8 cellular contexts compared by ENCODE assay signal in genomic region chr1:206734499-206735142, GRCh38. TPM values are rescaled to one million over a fixed set of nuclear protein-coding genes. Genes with fewer than 3 reads are reported as not detected.
DNase-seq lines count a peak whose midpoint lies in the region; ATAC-seq, FAIRE-seq and TF ChIP-seq lines count a peak whose summit lies in the region.

No MANE protein-coding gene starts in this region.

- no peak for FAIRE-seq in RCC 7860 (lab: Jason Lieb, UNC)

- H3K4me3 Mint-ChIP-seq in CD8-positive, alpha-beta T cell: no peak overlapping the region
- H3K4me3 Mint-ChIP-seq in activated naive CD8-positive, alpha-beta T cell treated with anti-CD3 and anti-CD28 coated beads, Interleukin-2, amount 10 ng/mL, durations not matched to agents 7 days and 5 days: no peak overlapping the region

- no peaks in the 10 kb centered on the region for H3K9me3 ChIP-seq in CD8-positive, alpha-beta T cell (ENCODE audit: low read length)
- H3K9me3 ChIP-seq in SU-DHL-6 (ENCODE audit: insufficient read depth, low read length): no peaks in the 10 kb centered on the region
- H3K9me3 ChIP-seq in hepatocyte (ENCODE audit: low read depth): no peaks in the 10 kb centered on the region

- H2AFZ ChIP-seq in SU-DHL-6 (ENCODE audit: low read depth, low read length, severe bottlenecking) (no peak overlapping the region), hepatocyte (no peak overlapping the region)

- H3K79me2 ChIP-seq in SU-DHL-6 (ENCODE audit: insufficient read depth, low read length): no peaks in the 10 kb centered on the region
- no peaks in the 10 kb centered on the region for H3K79me2 ChIP-seq in hepatocyte

- H3K27ac Mint-ChIP-seq in CD8-positive, alpha-beta T cell: peak overlapping the region; percentile 91
- no peak overlapping the region for H3K27ac Mint-ChIP-seq in activated naive CD8-positive, alpha-beta T cell treated with anti-CD3 and anti-CD28 coated beads, Interleukin-2, amount 10 ng/mL, durations not matched to agents 7 days and 5 days

- H3K27me3 Mint-ChIP-seq in CD8-positive, alpha-beta T cell (ENCODE audit: low read depth): no peaks in the 10 kb centered on the region
- H3K27me3 Mint-ChIP-seq in activated naive CD8-positive, alpha-beta T cell treated with anti-CD3 and anti-CD28 coated beads, Interleukin-2, amount 10 ng/mL, durations not matched to agents 7 days and 5 days: no peaks in the 10 kb centered on the region

- H3K9me2 ChIP-seq in SU-DHL-6 (replicated peaks; ENCODE audit: insufficient read depth, low read length): no peaks in the 10 kb centered on the region
- H3K9me2 ChIP-seq in hepatocyte (replicated peaks; ENCODE audit: insufficient read depth): no peaks in the 10 kb centered on the region

- no peak overlapping the region for H3K4me3 ChIP-seq in CD8-positive, alpha-beta T cell (ENCODE audit: low read depth, low read length)
- no peak overlapping the region for H3K4me3 ChIP-seq in SU-DHL-6 (ENCODE audit: insufficient read depth, low read length, poor library complexity, severe bottlenecking)
- no peak overlapping the region for H3K4me3 ChIP-seq in hepatocyte

- H3K27me3 ChIP-seq in CD8-positive, alpha-beta T cell (ENCODE audit: insufficient read depth, low read length): no peaks in the 10 kb centered on the region
- H3K27me3 ChIP-seq in SU-DHL-6 (ENCODE audit: low read length): no peaks in the 10 kb centered on the region
- no peaks in the 10 kb centered on the region for H3K27me3 ChIP-seq in hepatocyte

- no peaks in the 10 kb centered on the region for H3F3A ChIP-seq in SU-DHL-6 (ENCODE audit: insufficient read depth)

- peaks cover 11% of the 10 kb centered on the region for H3K36me3 ChIP-seq in CD8-positive, alpha-beta T cell (ENCODE audit: insufficient read depth, low read length)
- H3K36me3 ChIP-seq in SU-DHL-6 (ENCODE audit: low read length) (no peaks in the 10 kb centered on the region), hepatocyte (replicated peaks; ENCODE audit: insufficient read depth, low read depth) (no peaks in the 10 kb centered on the region)

- WGBS in hepatocyte (ENCODE audit: low lambda C conversion rate, missing lambda C conversion rate): 74% methylated on average over 9 of the region's 9 CpGs

- POLR2A ChIA-PET in CD8-positive, alpha-beta T cell (lab: Charles Lee): interaction anchor here (0.6 to 4.9 kb wide), 20 partner anchors 8 to 248 kb away, joined by 3 to 75 read pairs (median 4); no protein-coding TSS in a partner anchor
- POLR2A ChIA-PET in HEK293T (lab: Yijun Ruan, JAX): interaction anchor here (1.0 kb wide), 1 partner anchor 178 kb away, joined by 3 read pairs; no protein-coding TSS in a partner anchor
- POLR2A ChIA-PET in activated naive CD8-positive, alpha-beta T cell treated with anti-CD3 and anti-CD28 coated beads, Interleukin-2, amount 10 ng/mL, durations not matched to agents 7 days and 5 days (lab: Charles Lee): interaction anchor here (0.7 to 2.2 kb wide), 8 partner anchors 28 to 187 kb away, joined by 3 to 10 read pairs (median 4); partner anchors contain the start of gene FCMR

- DNase-seq in CD8-positive, alpha-beta T cell: peak; percentile 66 to 87 (median 76)
- DNase-seq in HEK293T (ENCODE audit: extremely low spot score) (peak; percentile 76), hepatocyte (ENCODE audit: low spot score) (peak; percentile 66), RCC 7860 (ENCODE audit: low spot score) (no peak), NCI-H2029 treated with DMSO at 0.1 percent for 48 hours (lab: John Stamatoyannopoulos, UW) (no peak)
- peak; percentile 79 for DNase-seq in activated naive CD8-positive, alpha-beta T cell treated with anti-CD3 and anti-CD28 coated beads, Interleukin-2, amount 10 ng/mL, durations not matched to agents 7 days and 5 days
- peak; percentile 84 to 86 for DNase-seq in stimulated activated CD4-positive, alpha-beta T cell treated with anti-CD3 and anti-CD28 coated beads, Interleukin-2, amount 100 ng/mL, for 48 hours

- H3K36me3 Mint-ChIP-seq in CD8-positive, alpha-beta T cell: peaks cover 45% of the 10 kb centered on the region
- peaks cover 14% of the 10 kb centered on the region for H3K36me3 Mint-ChIP-seq in activated naive CD8-positive, alpha-beta T cell treated with anti-CD3 and anti-CD28 coated beads, Interleukin-2, amount 10 ng/mL, durations not matched to agents 7 days and 5 days

- intact Hi-C loops in CD8-positive, alpha-beta T cell (cut with DNase I, micrococcal nuclease): loop anchor here (1.0 to 10.0 kb wide), 7 partner anchors 38 to 320 kb away; partner anchors contain the start of genes IL10 (in 1 of the 2), IL19 (in 1 of the 2), PFKFB2 (in 1 of the 2) and YOD1 (in 1 of the 2)

- CTCF ChIA-PET in CD8-positive, alpha-beta T cell (lab: Charles Lee): interaction anchor here (0.6 to 14.9 kb wide), 66 partner anchors 10 to 260 kb away, joined by 3 to 628 read pairs (median 5); partner anchors contain the start of genes FCMR, IL10, IL19 and IL20
- CTCF ChIA-PET in HEK293T (lab: Yijun Ruan, JAX): interaction anchor here (0.7 to 2.3 kb wide), 11 partner anchors 8 to 248 kb away, joined by 3 to 13 read pairs (median 5); partner anchors contain the start of gene EIF2D

- H3K9ac ChIP-seq in SU-DHL-6 (ENCODE audit: low read length): no peak overlapping the region

- H4K20me1 ChIP-seq in SU-DHL-6 (ENCODE audit: low read depth, low read length): no peaks in the 10 kb centered on the region
- H4K20me1 ChIP-seq in hepatocyte (ENCODE audit: insufficient read depth, poor library complexity, severe bottlenecking): peaks cover under 1% of the 10 kb centered on the region

- TF ChIP-seq CTCF in CD8-positive, alpha-beta T cell (IDR thresholded peaks at IDR 0.05): peak; percentile 90
- TF ChIP-seq CTCF in SU-DHL-6 (IDR thresholded peaks at IDR 0.05; ENCODE audit: insufficient read depth, low read length, poor library complexity, severe bottlenecking) (peak; percentile 59), hepatocyte (IDR thresholded peaks at IDR 0.05; ENCODE audit: poor library complexity) (peak; percentile 58)

- no peaks in the 10 kb centered on the region for H3K9me3 Mint-ChIP-seq in CD8-positive, alpha-beta T cell
- H3K9me3 Mint-ChIP-seq in activated naive CD8-positive, alpha-beta T cell treated with anti-CD3 and anti-CD28 coated beads, Interleukin-2, amount 10 ng/mL, durations not matched to agents 7 days and 5 days: no peaks in the 10 kb centered on the region

- H3K4me1 ChIP-seq in CD8-positive, alpha-beta T cell (ENCODE audit: insufficient read depth, low read length): peaks cover 55% of the 10 kb centered on the region
- no peaks in the 10 kb centered on the region for H3K4me1 ChIP-seq in hepatocyte (ENCODE audit: insufficient read depth)

- peaks cover 55% of the 10 kb centered on the region for H3K4me1 Mint-ChIP-seq in CD8-positive, alpha-beta T cell (ENCODE audit: low read depth)
- peaks cover 46% of the 10 kb centered on the region for H3K4me1 Mint-ChIP-seq in activated naive CD8-positive, alpha-beta T cell treated with anti-CD3 and anti-CD28 coated beads, Interleukin-2, amount 10 ng/mL, durations not matched to agents 7 days and 5 days

- no peak overlapping the region for H3K27ac ChIP-seq in CD8-positive, alpha-beta T cell (ENCODE audit: low read depth, low read length)
- H3K27ac ChIP-seq in SU-DHL-6 (ENCODE audit: low read depth, low read length) (no peak overlapping the region), hepatocyte (no peak overlapping the region)

- ATAC-seq in CD8-positive, alpha-beta T cell: peak; percentile 57
- ATAC-seq in activated naive CD8-positive, alpha-beta T cell treated with anti-CD3 and anti-CD28 coated beads, Interleukin-2, amount 10 ng/mL, durations not matched to agents 7 days and 5 days (ENCODE audit: low read depth): peak; percentile 35

- H3K4me2 ChIP-seq in SU-DHL-6 (ENCODE audit: low read depth, low read length, poor library complexity, severe bottlenecking): no peak overlapping the region
- no peak overlapping the region for H3K4me2 ChIP-seq in hepatocyte

TF ChIP-seq in HEK293T, 16 proteins besides CTCF, POLR2A, EP300 and RAD21:
- TF ChIP-seq FOXM1 (IDR thresholded peaks at IDR 0.05; ENCODE audit: borderline replicate concordance) (no peak), FOXK2 (IDR thresholded peaks at IDR 0.05) (no peak), HDGF (IDR thresholded peaks at IDR 0.05; ENCODE audit: borderline replicate concordance) (no peak), LEF1 (IDR thresholded peaks at IDR 0.05; ENCODE audit: borderline replicate concordance) (no peak), L3MBTL2 (conservative IDR thresholded peaks at IDR 0.05) (no peak), ELF4 (IDR thresholded peaks at IDR 0.05) (no peak), CTBP1 (IDR thresholded peaks at IDR 0.05; ENCODE audit: borderline replicate concordance) (no peak), ARNT (IDR thresholded peaks at IDR 0.05) (no peak), SP1 (IDR thresholded peaks at IDR 0.05) (no peak), SUZ12 (IDR thresholded peaks at IDR 0.05) (no peak), NFRKB (IDR thresholded peaks at IDR 0.05) (no peak), PKNOX1 (IDR thresholded peaks at IDR 0.05) (no peak), TARDBP (IDR thresholded peaks at IDR 0.05) (no peak), BHLHE40 (IDR thresholded peaks at IDR 0.05; ENCODE audit: borderline replicate concordance) (no peak), FOXA1 (IDR thresholded peaks at IDR 0.05) (no peak), ZNF384 (IDR thresholded peaks at IDR 0.05) (no peak)
TF ChIP-seq in HEK293T: peak in this region for 0.

RNA-seq across cellular contexts. Expression of gene IL19, which starts 36.0 kb away (rescaled TPM):
- total RNA-seq in CD8-positive, alpha-beta T cell: not detected
- not detected for total RNA-seq in activated naive CD8-positive, alpha-beta T cell treated with anti-CD3 and anti-CD28 coated beads, Interleukin-2, amount 10 ng/mL, durations not matched to agents 7 days and 5 days
- 0.28 and 0.37 TPM in 2 replicates for total RNA-seq in hepatocyte
- polyA plus RNA-seq in hepatocyte: not detected in 2 replicates

RNA-seq across cellular contexts. Expression of gene IL10, which starts 37.7 kb away (rescaled TPM):
- total RNA-seq in CD8-positive, alpha-beta T cell: 1 to 10 TPM in 1 of 2 experiments, under 1 TPM in 1; 0.78 to 1.0 TPM
- under 1 TPM in 1 of 2 experiments, not detected in 1; 0.17 TPM for total RNA-seq in activated naive CD8-positive, alpha-beta T cell treated with anti-CD3 and anti-CD28 coated beads, Interleukin-2, amount 10 ng/mL, durations not matched to agents 7 days and 5 days
- total RNA-seq in hepatocyte: not detected in 2 replicates
- polyA plus RNA-seq in hepatocyte: 0.49 and 0.50 TPM in 2 replicates

RNA-seq across cellular contexts. Expression of gene MAPKAPK2, which starts 49.9 kb away (rescaled TPM):
- 100 to 1,000 TPM; 218 to 225 TPM for total RNA-seq in CD8-positive, alpha-beta T cell
- total RNA-seq in activated naive CD8-positive, alpha-beta T cell treated with anti-CD3 and anti-CD28 coated beads, Interleukin-2, amount 10 ng/mL, durations not matched to agents 7 days and 5 days: 10 to 100 TPM; 72.6 to 74.9 TPM
- 38.9 and 39.4 TPM in 2 replicates for total RNA-seq in hepatocyte
- 12.8 and 13.3 TPM in 2 replicates for polyA plus RNA-seq in hepatocyte

Comparison
In these comparisons a context has a peak if more than half of its experiments do, and no peak if none do; other contexts are left out.
1. DNase-seq: peak in CD8-positive, alpha-beta T cell (7 of 7), HEK293T (single experiment), activated naive CD8-positive, alpha-beta T cell treated with anti-CD3 and anti-CD28 coated beads, Interleukin-2, amount 10 ng/mL, durations not matched to agents 7 days and 5 days (single experiment), hepatocyte (single experiment) and stimulated activated CD4-positive, alpha-beta T cell treated with anti-CD3 and anti-CD28 coated beads, Interleukin-2, amount 100 ng/mL, for 48 hours (2 of 2); none in RCC 7860 (single experiment) and NCI-H2029 treated with DMSO at 0.1 percent for 48 hours (single experiment).
2. Peak in every context shown above with its lines, with median percentiles within 50 percentile points of each other: CTCF ChIP-seq.